ENCODE assay signal across 8 cellular contexts in genomic region chr11:68120212-68121066, GRCh38. TPM values are rescaled to one million over a fixed set of nuclear protein-coding genes. Genes with fewer than 3 reads are reported as not detected.
DNase-seq lines count a peak whose midpoint lies in the region; ATAC-seq and TF ChIP-seq lines count a peak whose summit lies in the region.

No MANE protein-coding gene starts in this region.

- H3K4me1 ChIP-seq in Caco-2 = peaks cover 73% of the 10 kb centered on the region

- TF ChIP-seq CTCF in Caco-2 (IDR thresholded peaks at IDR 0.05; ENCODE audit: insufficient read depth in 1 of 2, low read depth in 1 of 2, low read length in 1 of 2, severe bottlenecking in 1 of 2, unreplicated experiment in 1 of 2) (no peak), WI38 (IDR thresholded peaks at IDR 0.05; ENCODE audit: low read depth, low read length) (no peak)

- no peak for TF ChIP-seq RAD21 in Ishikawa (IDR thresholded peaks at IDR 0.05; ENCODE audit: low read depth)

- H3K36me3 Mint-ChIP-seq in Caco-2 (ENCODE audit: insufficient read depth, unreplicated experiment) = peaks cover 79% of the 10 kb centered on the region

- ATAC-seq in GM21381 (IDR thresholded peaks at IDR 0.05; ENCODE audit: unreplicated experiment) = peak; percentile 23

- peak overlapping the region; percentile 82 for H3K4me3 Mint-ChIP-seq in Caco-2 (ENCODE audit: unreplicated experiment)

- H3K4me3 ChIP-seq in Caco-2 (ENCODE audit: low read depth, low read length) = peak overlapping the region; percentile 58
- H3K4me3 ChIP-seq in WI38 (ENCODE audit: low read depth, low read length) = peak overlapping the region; percentile 63

- 0 out of 2 replicates have a peak, but pooled peaks cover 2% of the 10 kb centered on the region for H3K36me3 ChIP-seq in Caco-2 (ENCODE audit: control insufficient read depth, insufficient read depth, low read length)

- POLR2A ChIA-PET in Caco-2 (lab: Charles Lee) = interaction anchor here (0.6 to 1.3 kb wide), 4 partner anchors 21 to 118 kb away, joined by 3 to 5 read pairs (median 4); no protein-coding TSS in a partner anchor

- CTCF ChIA-PET in Caco-2 (lab: Charles Lee) = interaction anchor here (0.7 to 0.9 kb wide), 2 partner anchors 30 to 165 kb away, joined by 3 read pairs; no protein-coding TSS in a partner anchor

- H3K4me1 Mint-ChIP-seq in Caco-2 (ENCODE audit: low read depth, unreplicated experiment) = peaks cover 46% of the 10 kb centered on the region

- H3K9me3 Mint-ChIP-seq in Caco-2 (ENCODE audit: unreplicated experiment) = no peaks in the 10 kb centered on the region

- peak overlapping the region; percentile 63 for H3K27ac ChIP-seq in cingulate gyrus (ENCODE audit: low read depth, low read length)

- no peaks in the 10 kb centered on the region for H3K9me3 ChIP-seq in Caco-2

- BruUV-seq in Caco-2 (replicated peaks; lab: Mats Ljungman, UMichigan) = no TSS peak

- intact Hi-C loops in Caco-2 (cut with micrococcal nuclease; ENCODE audit: unreplicated experiment) = loop anchor here (1.0 to 10.0 kb wide), 4 partner anchors 27 to 174 kb away; partner anchors contain the start of gene NDUFS8

- peak overlapping the region; percentile 96 for H3K27ac Mint-ChIP-seq in Caco-2 (ENCODE audit: unreplicated experiment)

- H3K27me3 Mint-ChIP-seq in Caco-2 (ENCODE audit: insufficient read depth, unreplicated experiment) = no peaks in the 10 kb centered on the region

- no peaks in the 10 kb centered on the region for H3K27me3 ChIP-seq in Caco-2 (replicated peaks; ENCODE audit: control insufficient read depth, insufficient read depth, low read length)

- TF ChIP-seq EP300 in Ishikawa (IDR thresholded peaks at IDR 0.05; ENCODE audit: borderline replicate concordance) = no peak

- DNase-seq in Caco-2 (peak; percentile 87 to 88), left kidney (ENCODE audit: low read depth, low spot score) (peak; percentile 84), putamen (ENCODE audit: low spot score) (no peak)
- peak; percentile 46 for DNase-seq in stimulated activated CD4-positive, alpha-beta T cell treated with anti-CD3 and anti-CD28 coated beads, Interleukin-4, amount 100 ng/mL, for 1 hour

TF ChIP-seq in Ishikawa, 13 proteins besides CTCF, POLR2A, EP300 and RAD21:
- TF ChIP-seq TCF12 (IDR thresholded peaks at IDR 0.05; ENCODE audit: low read depth) (no peak), USF1 (IDR thresholded peaks at IDR 0.05) (peak; percentile 58)

RNA-seq across cellular contexts. Expression of gene CHKA, which starts 0.7 kb away (rescaled TPM):
- total RNA-seq in Caco-2 (2022) = 169 TPM in 2 replicates
